Comparison of ENCODE assay signal across 1 cellular context in the genomic region with DNA sequence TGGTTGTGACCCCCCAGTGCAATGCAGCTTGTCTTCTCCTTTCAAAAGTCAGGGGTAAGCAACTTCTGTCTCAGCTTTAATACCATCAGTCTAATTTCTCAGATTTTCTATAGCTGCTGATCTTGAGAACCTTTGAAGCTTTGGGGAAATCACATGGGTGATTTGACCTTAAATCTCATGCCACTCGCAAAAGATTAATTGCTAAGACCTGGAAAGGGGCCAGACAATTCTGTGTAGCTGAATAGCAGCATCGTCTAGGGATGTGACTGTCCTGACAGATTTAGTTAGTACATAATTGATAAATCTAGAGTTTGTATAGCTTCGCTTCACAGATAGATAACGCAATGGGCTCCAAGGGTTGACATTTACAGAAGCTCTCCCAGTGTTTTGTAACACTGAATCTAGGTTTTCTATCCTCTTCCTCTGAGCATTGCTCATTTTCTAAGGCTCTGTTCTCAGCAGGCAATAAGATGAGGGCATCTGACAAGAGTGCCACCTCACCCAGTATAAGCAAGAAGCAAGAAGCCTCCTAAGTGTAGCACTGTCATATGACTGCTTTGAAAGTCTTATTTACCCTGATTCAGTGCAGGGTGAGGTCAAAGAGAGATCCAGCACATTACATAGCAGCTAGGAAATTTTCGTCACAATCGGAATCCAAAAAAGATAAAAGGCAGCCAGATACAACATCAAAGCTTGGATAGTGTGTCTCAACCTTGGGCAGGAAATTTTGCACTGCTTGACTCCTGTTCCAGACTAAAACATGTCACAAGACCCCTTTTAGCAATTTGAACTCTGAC.
TF ChIP-seq lines count a peak whose summit lies in the region.

No MANE protein-coding gene starts in this region.

TF ChIP-seq in SK-N-SH treated with all-trans-retinoic acid at 6 μM for 48 hours, 23 proteins besides CTCF, POLR2A, EP300 and RAD21 (continued from another document):
- no peak for TF ChIP-seq RARB (CRISPR knock-in tag; IDR thresholded peaks at IDR 0.05)
- TF ChIP-seq ZNF565 (CRISPR knock-in tag; conservative IDR thresholded peaks at IDR 0.05; ENCODE audit: low read depth): no peak
- no peak for TF ChIP-seq BACH2 (CRISPR knock-in tag; IDR thresholded peaks at IDR 0.05; ENCODE audit: borderline replicate concordance)
- TF ChIP-seq TCF4 (CRISPR knock-in tag; IDR thresholded peaks at IDR 0.05; ENCODE audit: borderline replicate concordance): no peak
- no peak for TF ChIP-seq SNAI2 (CRISPR knock-in tag; IDR thresholded peaks at IDR 0.05)
- TF ChIP-seq OSR1 (CRISPR knock-in tag; IDR thresholded peaks at IDR 0.05): no peak
- TF ChIP-seq TOX (CRISPR knock-in tag; IDR thresholded peaks at IDR 0.05; ENCODE audit: borderline replicate concordance): no peak
